Comparison of ENCODE assay signal across 11 cellular contexts in the genomic region with DNA sequence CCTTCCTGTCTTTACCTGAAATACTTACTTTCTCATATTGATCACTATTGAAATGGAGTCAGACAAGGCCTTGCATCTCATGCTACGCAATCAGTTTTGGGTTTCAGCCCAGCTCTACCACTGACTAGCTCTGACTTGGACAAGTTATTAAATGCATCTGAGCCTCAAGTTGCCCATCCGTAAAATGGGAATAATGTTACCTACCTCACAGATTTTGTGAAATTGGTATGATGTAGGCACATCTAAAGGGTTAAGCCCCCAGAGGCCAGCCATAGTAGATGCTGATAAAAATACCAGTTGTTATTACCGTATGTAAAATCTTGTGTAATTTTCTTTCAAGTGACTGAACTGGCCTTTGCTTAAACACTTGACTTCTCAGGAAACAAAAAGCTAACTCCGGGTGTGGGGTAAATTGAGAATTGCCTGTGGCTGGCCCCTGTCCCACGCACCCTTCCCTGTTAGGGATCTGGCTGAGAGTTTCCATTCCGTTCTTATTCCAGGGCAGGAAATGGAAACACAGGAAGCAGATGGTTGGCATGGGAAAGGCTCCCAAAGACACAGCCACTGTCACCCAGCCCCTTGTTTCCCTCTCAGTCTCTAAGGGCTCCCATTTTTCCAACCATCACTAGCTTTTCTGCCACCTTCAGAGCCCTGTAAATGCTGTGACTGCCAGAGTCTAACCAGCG. TPM values are rescaled to one million over a fixed set of nuclear protein-coding genes. Genes with fewer than 3 reads are reported as not detected.
A peak's percentile ranks its signal among the peaks of the same experiment; 100 is the strongest.
DNase-seq lines count a peak whose midpoint lies in the region; ATAC-seq and TF ChIP-seq lines count a peak whose summit lies in the region.
"Had no signal": no experiment of that assay in that cellular context is flagged by ENCODE, and none has a peak within 500 bp of the region (broad histone marks: within the 10 kb centered on the region; RNA-seq: fewer than 3 reads in every experiment).

No MANE protein-coding gene starts in this region.

- intact Hi-C loops in left ventricle myocardium inferior (cut with micrococcal nuclease): no loop called here
- intact Hi-C loops in left cardiac atrium (cut with DNase I): no loop called here
- intact Hi-C loops in lower lobe of right lung (cut with DNase I): no loop called here
- intact Hi-C loops in upper lobe of right lung (cut with DNase I): no loop called here

- peaks cover 100% of the 10 kb centered on the region for H3K4me1 ChIP-seq in left ventricle myocardium inferior
- peaks cover 78% of the 10 kb centered on the region for H3K4me1 ChIP-seq in lower lobe of right lung
- peaks cover 78% of the 10 kb centered on the region for H3K4me1 ChIP-seq in upper lobe of right lung

- TF ChIP-seq CTCF in left ventricle myocardium inferior (IDR thresholded peaks at IDR 0.05; ENCODE audit: borderline replicate concordance) (no peak), lower lobe of right lung (IDR thresholded peaks at IDR 0.05) (no peak), upper lobe of right lung (IDR thresholded peaks at IDR 0.05) (no peak)

- H3K9me3 ChIP-seq in left ventricle myocardium inferior (replicated peaks) (no peaks in the 10 kb centered on the region), lower lobe of right lung (no peaks in the 10 kb centered on the region), upper lobe of right lung (no peaks in the 10 kb centered on the region)

- DNase-seq in left ventricle myocardium inferior (no peak), left cardiac atrium (no peak), lower lobe of right lung (no peak), upper lobe of right lung (no peak), NCI-H510A (lab: John Stamatoyannopoulos, UW) (no peak), erythroblast (lab: John Stamatoyannopoulos, UW) (no peak), SK-N-DZ (ENCODE audit: low spot score) (no peak)
- DNase-seq: NCI-H226, RPMI8226 had no signal

- TF ChIP-seq POLR2A in erythroblast (IDR thresholded peaks at IDR 0.05; ENCODE audit: low read length): no peak

- no peak for ATAC-seq in left cardiac atrium
- ATAC-seq in lower lobe of right lung: peak; percentile 2 to 24
- ATAC-seq in upper lobe of right lung: peak; percentile 7

- H3K4me1 Mint-ChIP-seq in activated naive CD8-positive, alpha-beta T cell (ENCODE audit: low read depth): peaks cover 71% of the 10 kb centered on the region

- H3K9me3 Mint-ChIP-seq in activated naive CD8-positive, alpha-beta T cell (ENCODE audit: low read depth): no peaks in the 10 kb centered on the region
- H3K9me3 Mint-ChIP-seq: neural crest cell had no signal

- no peaks in the 10 kb centered on the region for H3K27me3 ChIP-seq in left ventricle myocardium inferior (ENCODE audit: low read depth)
- peaks cover 3% of the 10 kb centered on the region for H3K27me3 ChIP-seq in lower lobe of right lung (ENCODE audit: low read depth)
- H3K27me3 ChIP-seq in upper lobe of right lung: no peaks in the 10 kb centered on the region

- H3K27me3 Mint-ChIP-seq in activated naive CD8-positive, alpha-beta T cell: no peaks in the 10 kb centered on the region

- H3K36me3 ChIP-seq in left ventricle myocardium inferior (peaks cover 19% of the 10 kb centered on the region), lower lobe of right lung (peaks cover 28% of the 10 kb centered on the region), upper lobe of right lung (peaks cover 23% of the 10 kb centered on the region)

- no peak overlapping the region for H3K4me3 ChIP-seq in left ventricle myocardium inferior
- H3K4me3 ChIP-seq in lower lobe of right lung: no peak overlapping the region
- H3K4me3 ChIP-seq in upper lobe of right lung: no peak overlapping the region

- peak overlapping the region; percentile 97 for H3K27ac ChIP-seq in left ventricle myocardium inferior (replicated peaks)
- H3K27ac ChIP-seq in lower lobe of right lung: peak overlapping the region; percentile 78
- peak overlapping the region; percentile 62 for H3K27ac ChIP-seq in upper lobe of right lung

- H3K27ac Mint-ChIP-seq in activated naive CD8-positive, alpha-beta T cell: peak overlapping the region; percentile 97

- H3K36me3 Mint-ChIP-seq in activated naive CD8-positive, alpha-beta T cell: peaks cover 37% of the 10 kb centered on the region

- H3K4me3 Mint-ChIP-seq in activated naive CD8-positive, alpha-beta T cell: peak overlapping the region; percentile 95
- H3K4me3 Mint-ChIP-seq: neural crest cell had no signal

RNA-seq across cellular contexts. Expression of a gene that starts 7.6 kb away (rescaled TPM):
- 15.0 TPM for total RNA-seq in left ventricle myocardium inferior
- 10 to 100 TPM in 1 of 2 donors, 1 to 10 TPM in 1; 8.9 to 14.3 TPM for total RNA-seq in left cardiac atrium
- 8.9 TPM for total RNA-seq in lower lobe of right lung
- 24.0 TPM for total RNA-seq in upper lobe of right lung
- not detected in 2 replicates for polyA plus RNA-seq in SK-N-DZ (2014; cell fraction: cytosol; rRNA removed)
- polyA plus RNA-seq in SK-N-DZ (2014; cell fraction: nucleus; rRNA removed): 0.05 TPM in 1 of 2 replicates, not detected in the other

Comparison
In these comparisons a context has a peak if more than half of its experiments do, and no peak if none do; other contexts are left out.
1. ATAC-seq: peak in lower lobe of right lung (2 of 2) and upper lobe of right lung (single experiment); none in left cardiac atrium (0 of 2).
2. Peak in every context shown above with its lines, with median percentiles within 50 percentile points of each other: H3K27ac ChIP-seq.